26 cellular contexts compared by ENCODE assay signal in genomic region chr9:77710965-77711657, GRCh38.
DNase-seq lines count a peak whose midpoint lies in the region; ATAC-seq, FAIRE-seq and TF ChIP-seq lines count a peak whose summit lies in the region.
"Had no signal": no experiment of that assay in that cellular context is flagged by ENCODE, and none has a peak within 500 bp of the region (broad histone marks: within the 10 kb centered on the region; RNA-seq: fewer than 3 reads in every experiment).

No MANE protein-coding gene starts in this region.

- no peak overlapping the region for H2BK15ac ChIP-seq in H1 (ENCODE audit: low read length)

- no peak for DNase-seq in MCF 10A (ENCODE audit: unreplicated experiment)
- no peak for DNase-seq in mammary epithelial cell
- peak; percentile 70 for DNase-seq in OCI-M1 (lab: John Stamatoyannopoulos, UW)
- DNase-seq in H1 (ENCODE audit: low read depth in 1 of 2, low spot score in 2 of 2), result no peak
- DNase-seq in trophoblast cell, result no peak
- DNase-seq in RWPE1 (ENCODE audit: low spot score), result no peak
- no peak for DNase-seq in middle frontal gyrus (ENCODE audit: extremely low spot score, low spot score)
- DNase-seq: activated CD4-positive, alpha-beta T cell treated with anti-CD3 and anti-CD28 coated beads, Interleukin-2, amount 50 U/mL, for 48 hours; activated effector memory CD4-positive, alpha-beta T cell treated with anti-CD3 and anti-CD28 coated beads, Interleukin-2, amount 50 U/mL, for 16 hours; Calu3; effector memory CD4-positive, alpha-beta T cell; esophagus squamous epithelium; naive thymus-derived CD4-positive, alpha-beta T cell; NCI-H1105; NCI-H2029 treated with DMSO at 0.1 percent for 48 hours; NCI-H226; NCI-H82; ovary; PC-3; right cardiac atrium; SIG-M5; T-helper 17 cell had no signal

- no peak overlapping the region for H3K14ac ChIP-seq in H1 (ENCODE audit: insufficient read length)
- H3K14ac ChIP-seq in trophoblast cell (ENCODE audit: low read length), result peak overlapping the region; percentile 45

- no peak overlapping the region for H4K91ac ChIP-seq in H1 (replicated peaks; ENCODE audit: insufficient read length, low read length)
- peak overlapping the region; percentile 96 for H4K91ac ChIP-seq in trophoblast cell (ENCODE audit: low read depth, low read length)

- H3K4me3 Mint-ChIP-seq in MCF 10A (ENCODE audit: unreplicated experiment), result no peak overlapping the region
- H3K4me3 Mint-ChIP-seq: memory B cell, T-helper 17 cell had no signal

- no peaks in the 10 kb centered on the region for H3K79me2 ChIP-seq in mammary epithelial cell (ENCODE audit: insufficient read depth, low read length)
- no peaks in the 10 kb centered on the region for H3K79me2 ChIP-seq in H1 (ENCODE audit: control insufficient read depth in 1 of 2, insufficient read depth in 2 of 2, low read length in 2 of 2)
- H3K79me2 ChIP-seq in trophoblast cell (ENCODE audit: control insufficient read depth, insufficient read depth, low read length, poor library complexity), result peaks cover 5% of the 10 kb centered on the region

- no peak overlapping the region for H3K4ac ChIP-seq in H1 (replicated peaks; ENCODE audit: insufficient read length, low read depth, low read length)
- H3K4ac ChIP-seq in trophoblast cell (ENCODE audit: low read depth, low read length), result peak overlapping the region; percentile 98

- no peak for TF ChIP-seq RAD21 in H1 (IDR thresholded peaks at IDR 0.05 in 1 of 2, conservative IDR thresholded peaks at IDR 0.05 in 1 of 2; ENCODE audit: low read depth in 2 of 2, low read length in 2 of 2)

- POLR2A ChIA-PET in MCF 10A (lab: Yijun Ruan, JAX) (no interaction called here), H1 (lab: Charles Lee; ENCODE audit: partially characterized antibody) (no interaction called here), RWPE1 (lab: Yijun Ruan, JAX; ENCODE audit: low non-redundant PET) (no interaction called here)

- no peak overlapping the region for H4K5ac ChIP-seq in H1 (ENCODE audit: insufficient read length, low read depth, low read length)

- H3K4me1 ChIP-seq in mammary epithelial cell (ENCODE audit: insufficient read depth, low read length) (peaks cover 42% of the 10 kb centered on the region), H1 (replicated peaks in 1 of 4; ENCODE audit: control insufficient read depth in 3 of 4, insufficient read depth in 4 of 4, low read length in 3 of 4) (peaks cover 0 to 4% (median 3%) of the 10 kb centered on the region in 4 experiments; a peak in 3 of 7 replicates), trophoblast cell (ENCODE audit: control insufficient read depth in 1 of 2, insufficient read depth in 2 of 2, low read length in 2 of 2) (peaks cover 19 to 27% of the 10 kb centered on the region in 2 experiments)

- no peak overlapping the region for H4K8ac ChIP-seq in H1 (ENCODE audit: extremely low read depth, insufficient read depth, low read length)
- H4K8ac ChIP-seq in trophoblast cell (ENCODE audit: low read depth, low read length), result peak overlapping the region; percentile 54

- BruUV-seq in MCF 10A (replicated peaks; lab: Mats Ljungman, UMichigan) (no TSS peak), mammary epithelial cell (replicated peaks; lab: Mats Ljungman, UMichigan) (no TSS peak)

- H3K9me3 ChIP-seq in mammary epithelial cell (replicated peaks; ENCODE audit: insufficient read depth, low read length) (no peaks in the 10 kb centered on the region), H1 (ENCODE audit: insufficient read depth in 2 of 2, low read depth in 1 of 2, low read length in 1 of 2) (peaks cover 3 to 4% of the 10 kb centered on the region in 2 experiments; a peak in 3 of 4 replicates), trophoblast cell (ENCODE audit: insufficient read depth, low read depth, low read length) (peaks cover 2% of the 10 kb centered on the region)
- H3K9me3 ChIP-seq: esophagus squamous epithelium, ovary had no signal

- H4K20me1 ChIP-seq in mammary epithelial cell (ENCODE audit: insufficient read depth, low read length) (no peaks in the 10 kb centered on the region), H1 (replicated peaks in 1 of 2; ENCODE audit: control insufficient read depth in 1 of 2, insufficient read depth in 2 of 2, low read length in 2 of 2) (no peaks in the 10 kb centered on the region)
- H4K20me1 ChIP-seq: BLaER1 had no signal

- H3K23ac ChIP-seq in H1 (ENCODE audit: insufficient read length) (no peak overlapping the region), trophoblast cell (ENCODE audit: low read length) (no peak overlapping the region)

- H2BK5ac ChIP-seq in H1 (ENCODE audit: low read depth, low read length), result no peak overlapping the region
- peak overlapping the region; percentile 88 for H2BK5ac ChIP-seq in trophoblast cell (ENCODE audit: low read depth, low read length, poor library complexity)

- H3K36me3 ChIP-seq in mammary epithelial cell (ENCODE audit: insufficient read depth, low read length) (no peaks in the 10 kb centered on the region), H1 (ENCODE audit: control insufficient read depth in 2 of 4, insufficient read depth in 4 of 4, low read length in 3 of 4) (no peaks in the 10 kb centered on the region), trophoblast cell (ENCODE audit: control insufficient read depth in 1 of 2, insufficient read depth in 2 of 2, low read length in 2 of 2) (no peaks in the 10 kb centered on the region)
- H3K36me3 ChIP-seq: BLaER1, esophagus squamous epithelium, ovary had no signal

- dilution Hi-C loops in mammary epithelial cell (cut with HindIII; ENCODE audit: low sequenced_read_pairs), result no loop called here

- no peak overlapping the region for H3K27ac ChIP-seq in mammary epithelial cell (ENCODE audit: insufficient read depth, low read depth, low read length)
- H3K27ac ChIP-seq in H1 (ENCODE audit: low read depth, low read length), result no peak overlapping the region
- H3K27ac ChIP-seq in trophoblast cell (ENCODE audit: low read depth, low read length), result peak overlapping the region; percentile 99
- no peak overlapping the region for H3K27ac ChIP-seq in RWPE1
- H3K27ac ChIP-seq: A549, BLaER1, esophagus squamous epithelium, ovary had no signal

- H4K12ac ChIP-seq in trophoblast cell (ENCODE audit: low read depth, low read length), result no peak overlapping the region

- H2BK12ac ChIP-seq in H1 (ENCODE audit: low read depth, low read length), result no peak overlapping the region
- peak overlapping the region; percentile 80 for H2BK12ac ChIP-seq in trophoblast cell (ENCODE audit: low read length)

- H3K27ac Mint-ChIP-seq in MCF 10A (ENCODE audit: low read depth, unreplicated experiment), result peak overlapping the region; percentile 35
- H3K27ac Mint-ChIP-seq: memory B cell; naive thymus-derived CD4-positive, alpha-beta T cell; T-helper 17 cell had no signal

- CTCF ChIA-PET in MCF 10A (lab: Yijun Ruan, JAX), result no interaction called here
- CTCF ChIA-PET in mammary epithelial cell (lab: Charles Lee; ENCODE audit: low non-redundant PET), result no interaction called here
- CTCF ChIA-PET in H1 (lab: Charles Lee; ENCODE audit: partially characterized antibody), result no interaction called here
- CTCF ChIA-PET in RWPE1 (lab: Yijun Ruan, JAX), result interaction anchor here (0.8 kb wide), 1 partner anchor 254 kb away, joined by 4 read pairs; no protein-coding TSS in a partner anchor

- H2AK5ac ChIP-seq in H1 (ENCODE audit: low read depth, low read length), result no peak overlapping the region
- H2AK5ac ChIP-seq in trophoblast cell (ENCODE audit: low read length), result peak overlapping the region; percentile 99

- no peak for TF ChIP-seq EP300 in H1 (IDR thresholded peaks at IDR 0.05; ENCODE audit: borderline replicate concordance in 1 of 2, low read depth in 2 of 2, low read length in 2 of 2)

- intact Hi-C loops in MCF 10A (cut with micrococcal nuclease) (no loop called here), mammary epithelial cell (cut with micrococcal nuclease) (no loop called here)

- 100% methylated on average over 1 of the region's 1 CpG for WGBS in mammary epithelial cell (ENCODE audit: low coverage, missing lambda C conversion rate)
- 75% methylated on average over 1 of the region's 1 CpG; no CpG with 5 or more reads in 1 of the 2 experiments for WGBS in H1 (ENCODE audit: extremely low coverage in 1 of 2, insufficient coverage in 1 of 2, insufficient read length in 1 of 2, insufficient replicate concordance in 2 of 2, low coverage in 1 of 2, low lambda C conversion rate in 2 of 2, missing lambda C conversion rate in 1 of 2), 2 experiments
- no CpG with 5 or more reads among the region's 1 CpG for WGBS in trophoblast cell (ENCODE audit: extremely low coverage, insufficient coverage, insufficient read length)

- peaks cover 13% of the 10 kb centered on the region for H3K36me3 Mint-ChIP-seq in MCF 10A (ENCODE audit: insufficient read depth, unreplicated experiment)

- H3K27me3 ChIP-seq in mammary epithelial cell (ENCODE audit: insufficient read depth, low read length) (no peaks in the 10 kb centered on the region), H1 (replicated peaks in 1 of 4; ENCODE audit: control insufficient read depth in 3 of 4, extremely low read depth in 1 of 4, insufficient read depth in 3 of 4, low read length in 3 of 4) (no peaks in the 10 kb centered on the region), trophoblast cell (ENCODE audit: insufficient read depth, low read length) (no peaks in the 10 kb centered on the region)
- H3K27me3 ChIP-seq: BLaER1, esophagus squamous epithelium, ovary had no signal

- H2AFZ ChIP-seq in mammary epithelial cell (ENCODE audit: low read depth, low read length), result no peak overlapping the region
- no peak overlapping the region for H2AFZ ChIP-seq in H1 (ENCODE audit: low read length)
- no peak overlapping the region for H2AFZ ChIP-seq in trophoblast cell (ENCODE audit: insufficient read depth, low read length, poor library complexity)

- TF ChIP-seq CTCF in MCF 10A (IDR thresholded peaks at IDR 0.05; ENCODE audit: unreplicated experiment), result no peak
- TF ChIP-seq CTCF in mammary epithelial cell (conservative IDR thresholded peaks at IDR 0.05 in 1 of 2, IDR thresholded peaks at IDR 0.05 in 1 of 2; ENCODE audit: extremely low read depth in 1 of 2, insufficient read depth in 1 of 2, low read depth in 1 of 2, low read length in 2 of 2), result no peak
- TF ChIP-seq CTCF in H1 (IDR thresholded peaks at IDR 0.05; ENCODE audit: control extremely low read depth in 1 of 3, insufficient read depth in 1 of 3, low read depth in 1 of 3, low read length in 3 of 3), result no peak
- TF ChIP-seq CTCF in RWPE1 (conservative IDR thresholded peaks at IDR 0.05; ENCODE audit: low read depth), result no peak

- no peak overlapping the region for H3K56ac ChIP-seq in H1 (replicated peaks; ENCODE audit: insufficient read length, low read depth, low read length)

- H3K9me3 Mint-ChIP-seq in MCF 10A (ENCODE audit: unreplicated experiment), result peaks cover 7% of the 10 kb centered on the region

- H3K23me2 ChIP-seq in H1 (ENCODE audit: low read depth, low read length), result no peaks in the 10 kb centered on the region

- H3K4me3 ChIP-seq in mammary epithelial cell (replicated peaks in 1 of 3; ENCODE audit: insufficient read depth in 1 of 3, low read depth in 2 of 3, low read length in 3 of 3) (no peak overlapping the region), H1 (ENCODE audit: extremely low read depth in 1 of 4, insufficient read depth in 2 of 4, low read depth in 3 of 4, low read length in 4 of 4) (no peak overlapping the region), trophoblast cell (ENCODE audit: low read depth, low read length) (no peak overlapping the region)
- H3K4me3 ChIP-seq: A549, BLaER1, esophagus squamous epithelium, ovary had no signal

- H2BK20ac ChIP-seq in H1 (ENCODE audit: low read length), result no peak overlapping the region

- H3K27me3 Mint-ChIP-seq in MCF 10A (ENCODE audit: insufficient read depth, unreplicated experiment), result no peaks in the 10 kb centered on the region
- H3K27me3 Mint-ChIP-seq: T-helper 17 cell had no signal

- in situ Hi-C loops in mammary epithelial cell (cut with MboI; ENCODE audit: low sequenced_read_pairs in 2 of 2), result no loop called here

- H2BK120ac ChIP-seq in H1 (replicated peaks; ENCODE audit: low read depth, low read length), result no peak overlapping the region
- H2BK120ac ChIP-seq in trophoblast cell (ENCODE audit: insufficient read depth, low read length, poor library complexity), result peak overlapping the region; percentile 96

- ATAC-seq in HG03039 (IDR thresholded peaks at IDR 0.05; ENCODE audit: unreplicated experiment), result no peak
- ATAC-seq: A549; naive thymus-derived CD4-positive, alpha-beta T cell; PC-3; right cardiac atrium; T-helper 17 cell had no signal

- H3K79me1 ChIP-seq in H1 (ENCODE audit: low read depth, low read length) (no peaks in the 10 kb centered on the region), trophoblast cell (ENCODE audit: low read length) (peaks cover 47% of the 10 kb centered on the region)

- H3K4me2 ChIP-seq in mammary epithelial cell (ENCODE audit: insufficient read depth, low read depth, low read length) (no peak overlapping the region), H1 (ENCODE audit: insufficient read depth in 1 of 2, low read depth in 2 of 2, low read length in 2 of 2) (no peak overlapping the region), trophoblast cell (ENCODE audit: low read length) (no peak overlapping the region)
- H3K4me2 ChIP-seq: A549, BLaER1 had no signal

- H3K9ac ChIP-seq in mammary epithelial cell (ENCODE audit: insufficient read depth, low read length) (no peak overlapping the region), H1 (replicated peaks in 1 of 4; ENCODE audit: extremely low read depth in 1 of 4, low read depth in 3 of 4, low read length in 3 of 4) (no peak overlapping the region), trophoblast cell (ENCODE audit: low read length) (no peak overlapping the region)
- H3K9ac ChIP-seq: BLaER1 had no signal

- no peak for FAIRE-seq in H1 (lab: Jason Lieb, UNC)
- FAIRE-seq: A549 had no signal

- peaks cover 41% of the 10 kb centered on the region for H3K4me1 Mint-ChIP-seq in MCF 10A (ENCODE audit: insufficient read depth, unreplicated experiment)
- H3K4me1 Mint-ChIP-seq: T-helper 17 cell had no signal

- H3K18ac ChIP-seq in H1 (ENCODE audit: extremely low read depth, low read length), result no peak overlapping the region
- no peak overlapping the region for H3K18ac ChIP-seq in trophoblast cell (ENCODE audit: low read length)

- no peak for TF ChIP-seq POLR2A in H1 (IDR thresholded peaks at IDR 0.05; ENCODE audit: control extremely low read depth in 1 of 2, low read depth in 2 of 2, low read length in 2 of 2)
